1 cellular context compared by ENCODE assay signal in genomic region chr1:55191219-55191952, GRCh38.
TF ChIP-seq lines count a peak whose summit lies in the region.
"Not testable (repeated sequence)": the region's sequence is repeated elsewhere in the genome, so short reads cannot be mapped to it uniquely, and the experiment has no call there.

No MANE protein-coding gene starts in this region.

TF ChIP-seq in HepG2, 621 proteins besides CTCF, POLR2A, EP300 and RAD21:
- TF ChIP-seq ZBTB33 (CRISPR knock-in tag; IDR thresholded peaks at IDR 0.05): peak; percentile 22; the same call in 1 of the 2 replicates
- TF ChIP-seq ZNF362 (CRISPR knock-in tag; IDR thresholded peaks at IDR 0.05; ENCODE audit: borderline replicate concordance): peak; percentile 24; the same call in 1 of the 2 replicates
- TF ChIP-seq ARID5B (CRISPR knock-in tag; IDR thresholded peaks at IDR 0.05): peak; percentile 20; the same call in 1 of the 2 replicates
- TF ChIP-seq ATF2 (CRISPR knock-in tag; IDR thresholded peaks at IDR 0.05): 0 out of 2 replicates have a peak, but pooled peaks have one; percentile 43
- peak; percentile 34; the same call in 1 of the 2 replicates for TF ChIP-seq SALL1 (CRISPR knock-in tag; IDR thresholded peaks at IDR 0.05)
- TF ChIP-seq ARID3A (IDR thresholded peaks at IDR 0.05; ENCODE audit: low read depth, low read length): peak; percentile 75
- 0 out of 2 replicates have a peak, but pooled peaks have one; percentile 54 for TF ChIP-seq FOXA1 (IDR thresholded peaks at IDR 0.05)
- not testable (repeated sequence) for TF ChIP-seq FOXA1 (CRISPR knock-in tag; IDR thresholded peaks at IDR 0.05)
- TF ChIP-seq FOXA3 (CRISPR knock-in tag; IDR thresholded peaks at IDR 0.05): 0 out of 2 replicates have a peak, but pooled peaks have one; percentile 8
- peak; percentile 15; the same call in 1 of the 2 replicates for TF ChIP-seq GATAD2A (CRISPR knock-in tag; IDR thresholded peaks at IDR 0.05)
TF ChIP-seq in HepG2: peak in this region for 9; not testable (repeated sequence) for 612.
